8 cellular contexts compared by ENCODE assay signal in the genomic region with DNA sequence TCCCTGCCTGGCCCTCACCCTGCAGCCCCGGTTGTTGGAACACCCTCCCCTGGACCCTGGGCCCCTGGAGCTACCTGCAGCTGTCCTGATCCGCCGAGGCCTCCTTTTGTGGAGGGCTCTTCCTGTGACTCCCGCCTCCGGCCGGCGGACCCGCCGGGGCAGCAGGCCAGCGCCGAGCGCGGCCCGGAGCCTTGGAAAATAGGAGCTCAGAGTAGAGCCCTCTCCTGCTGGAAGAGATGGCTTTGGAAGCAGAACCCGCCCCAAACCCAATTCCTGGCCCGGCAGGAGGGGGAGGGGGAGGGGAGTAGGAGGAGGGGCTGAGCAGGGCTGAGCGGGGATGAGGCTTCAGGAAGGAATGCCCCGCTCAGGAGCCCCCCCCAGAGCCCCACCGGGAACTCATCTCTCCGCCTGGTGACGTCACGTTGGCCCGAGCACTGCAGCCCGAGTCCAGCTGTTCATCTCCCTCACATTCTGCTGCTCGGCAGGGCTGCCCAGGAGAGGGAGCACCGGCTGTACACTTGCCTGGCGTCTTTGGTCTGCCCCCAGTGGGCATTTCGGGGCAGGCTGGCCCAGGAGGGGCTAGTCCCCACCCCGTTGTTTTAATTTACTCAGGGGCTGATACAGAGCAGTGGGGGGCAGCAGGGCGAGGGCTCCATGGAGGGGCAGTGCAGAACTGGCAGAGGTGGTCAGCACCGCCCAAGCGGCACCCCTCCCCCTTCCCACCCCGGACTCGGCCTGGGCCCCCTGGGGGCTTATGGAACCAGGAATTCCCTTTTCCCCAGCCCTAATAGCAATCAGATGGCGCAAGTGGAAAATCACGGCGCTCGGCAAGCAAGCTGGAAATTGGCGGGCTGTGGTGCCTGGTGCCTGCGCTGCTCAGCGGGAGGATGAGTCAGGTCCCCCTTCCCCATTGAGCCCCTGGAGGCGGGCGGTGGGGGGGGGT. TPM values are rescaled to one million over a fixed set of nuclear protein-coding genes. Genes with fewer than 3 reads are reported as not detected.
DNase-seq lines count a peak whose midpoint lies in the region; ATAC-seq and TF ChIP-seq lines count a peak whose summit lies in the region.

MRGPRF (minus strand) TSS at position 238 of the 943 bp plus-strand sequence. CDS start 3,345 bp downstream, outside the sequence.

- no peak for ATAC-seq in T-helper 17 cell
- ATAC-seq in HG03135 (IDR thresholded peaks at IDR 0.05; ENCODE audit: unreplicated experiment), result no peak
- ATAC-seq in HG02763 (IDR thresholded peaks at IDR 0.05; ENCODE audit: unreplicated experiment), result no peak

- peaks cover 5% of the 10 kb centered on the region for H3K4me1 Mint-ChIP-seq in T-helper 17 cell

- H3K9me3 ChIP-seq in WERI-Rb-1 (ENCODE audit: severe bottlenecking) (no peaks in the 10 kb centered on the region), left ventricle myocardium inferior (replicated peaks) (no peaks in the 10 kb centered on the region), T-helper 17 cell (ENCODE audit: control insufficient read depth, low read length, poor library complexity, severe bottlenecking) (no peaks in the 10 kb centered on the region)

- H3K4me1 ChIP-seq in left ventricle myocardium inferior, result peaks cover 58% of the 10 kb centered on the region

- no peak within 1 kb of the TSS for H3K27ac Mint-ChIP-seq in T-helper 17 cell

- DNase-seq in WERI-Rb-1, result no peak
- DNase-seq in left ventricle myocardium inferior, result peak; percentile 92
- DNase-seq in retina, result peak; percentile 50
- no peak for DNase-seq in T-helper 17 cell
- DNase-seq in activated T-cell treated with anti-CD3 and anti-CD28 coated beads for 4 hours, result no peak

- peak; percentile 3 for TF ChIP-seq CTCF in GM12873 (IDR thresholded peaks at IDR 0.05; ENCODE audit: insufficient read depth, low read depth, low read length, missing control alignments)
- peak; percentile 19; the same call in 1 of the 2 replicates for TF ChIP-seq CTCF in WERI-Rb-1 (IDR thresholded peaks at IDR 0.05; ENCODE audit: low read depth, low read length)
- peak; percentile 55 for TF ChIP-seq CTCF in left ventricle myocardium inferior (IDR thresholded peaks at IDR 0.05; ENCODE audit: borderline replicate concordance)

- H3K27me3 ChIP-seq in WERI-Rb-1 (ENCODE audit: insufficient read depth, low read depth, severe bottlenecking) (no peaks in the 10 kb centered on the region), left ventricle myocardium inferior (ENCODE audit: low read depth) (peaks cover 57% of the 10 kb centered on the region)

- H3K27me3 Mint-ChIP-seq in T-helper 17 cell, result peaks cover 25% of the 10 kb centered on the region

- intact Hi-C loops in left ventricle myocardium inferior (cut with micrococcal nuclease), result no loop called here

- H3K27ac ChIP-seq in WERI-Rb-1 (no peak within 1 kb of the TSS), left ventricle myocardium inferior (replicated peaks) (peak within 1 kb of the TSS; percentile 84)

- no peak within 1 kb of the TSS for H3K4me3 ChIP-seq in WERI-Rb-1 (ENCODE audit: low read depth, low read length)
- peak within 1 kb of the TSS; percentile 66 for H3K4me3 ChIP-seq in left ventricle myocardium inferior

- H3K36me3 Mint-ChIP-seq in T-helper 17 cell (ENCODE audit: low read depth), result no peaks in the 10 kb centered on the region

- H3K4me3 Mint-ChIP-seq in T-helper 17 cell, result no peak within 1 kb of the TSS

- no peaks in the 10 kb centered on the region for H3K36me3 ChIP-seq in WERI-Rb-1
- no peaks in the 10 kb centered on the region for H3K36me3 ChIP-seq in left ventricle myocardium inferior

RNA-seq across cellular contexts. Expression of gene MRGPRF, which starts in this region (rescaled TPM):
- total RNA-seq in left ventricle myocardium inferior (3.9 TPM), T-helper 17 cell (not detected)

Comparison
In these comparisons a context has a peak if more than half of its experiments do, and no peak if none do; other contexts are left out.
1. CTCF ChIP-seq: peak in every context shown above with its lines; median percentile 55 in left ventricle myocardium inferior; 19 in WERI-Rb-1; 3 in GM12873.
2. DNase-seq: peak in left ventricle myocardium inferior (single experiment) and retina (single experiment); none in WERI-Rb-1 (single experiment), T-helper 17 cell (0 of 3) and activated T-cell treated with anti-CD3 and anti-CD28 coated beads for 4 hours (single experiment).